Comparison of ENCODE assay signal across 18 cellular contexts in genomic region chr19:35208121-35208520, GRCh38. TPM values are rescaled to one million over a fixed set of nuclear protein-coding genes. Genes with fewer than 3 reads are reported as not detected.
DNase-seq lines count a peak whose midpoint lies in the region; ATAC-seq, FAIRE-seq and TF ChIP-seq lines count a peak whose summit lies in the region.
"Had no signal": no experiment of that assay in that cellular context is flagged by ENCODE, and none has a peak within 500 bp of the region (broad histone marks: within the 10 kb centered on the region; RNA-seq: fewer than 3 reads in every experiment).

No MANE protein-coding gene starts in this region.

- H3K36me3 ChIP-seq in GM12878 (ENCODE audit: control insufficient read depth in 2 of 2, insufficient read depth in 2 of 2, low read length in 1 of 2), result no peaks in the 10 kb centered on the region
- H3K36me3 ChIP-seq: Peyer's patch, vagina had no signal

- H3K4me2 ChIP-seq in GM12878 (ENCODE audit: control insufficient read depth, insufficient read depth), result no peak overlapping the region

- FAIRE-seq in GM12878 (lab: Jason Lieb, UNC), result no peak

- H3K27ac ChIP-seq in GM12878 (ENCODE audit: control insufficient read depth, insufficient read depth), result no peak overlapping the region
- H3K27ac ChIP-seq: psoas muscle had no signal

- H3K9ac ChIP-seq in GM12878 (ENCODE audit: control insufficient read depth, insufficient read depth, low read length), result no peak overlapping the region

- POLR2A ChIA-PET in T-cell (lab: Charles Lee) (no interaction called here), GM12878 (lab: Charles Lee) (no interaction called here)

- intact Hi-C loops in GM12878 (cut with micrococcal nuclease; ENCODE audit: unreplicated experiment), result loop anchor here (5.0 kb wide), 1 partner anchor 51 kb away; no protein-coding TSS in a partner anchor

- CTCF ChIA-PET in T-cell (lab: Charles Lee) (no interaction called here), GM12878 (lab: Yijun Ruan, JAX) (interaction anchor here (0.6 kb wide), 1 partner anchor 254 kb away, joined by 3 read pairs; no protein-coding TSS in a partner anchor)

- H4K20me1 ChIP-seq in GM12878 (ENCODE audit: control insufficient read depth, insufficient read depth), result no peaks in the 10 kb centered on the region

- RAD21 ChIA-PET in GM12878 (lab: Charles Lee; ENCODE audit: unreplicated experiment), result interaction anchor here (3.3 kb wide), 1 partner anchor 66 kb away, joined by 15 read pairs; the partner anchor contains the start of gene FXYD7

- SMC1A ChIA-PET in GM12878 (lab: Charles Lee; ENCODE audit: uncharacterized antibody, unreplicated experiment), result no interaction called here

- WGBS in GM12878 (ENCODE audit: insufficient coverage, insufficient replicate concordance, low lambda C conversion rate, missing lambda C conversion rate), result 81% methylated on average over 8 of the region's 8 CpGs

- H3K4me1 ChIP-seq in GM12878 (ENCODE audit: control insufficient read depth, insufficient read depth, low read length), result peaks cover 51% of the 10 kb centered on the region

- no peaks in the 10 kb centered on the region for H3K79me2 ChIP-seq in GM12878 (ENCODE audit: control insufficient read depth, insufficient read depth, low read length)

- H3K27me3 ChIP-seq in GM12878 (replicated peaks in 1 of 2; ENCODE audit: control insufficient read depth in 2 of 2, insufficient read depth in 2 of 2, low read length in 1 of 2), result no peaks in the 10 kb centered on the region
- H3K27me3 ChIP-seq: Peyer's patch, vagina had no signal

- in situ Hi-C loops in GM12878 (cut with MboI), result no loop called here

- H3K4me3 Mint-ChIP-seq in activated T-cell treated with anti-CD3 and anti-CD28 coated beads, Interleukin-2, amount 50 U/mL, for 72 hours, result peak overlapping the region in 1 of 2 donors; percentile 31
- peak overlapping the region in 2 of 3 donors; percentile 43 to 45 for H3K4me3 Mint-ChIP-seq in T-cell
- H3K4me3 Mint-ChIP-seq in stimulated activated naive B cell treated with anti-CD40 and anti-IgM and Interleukin-4, amounts not matched to agents 10 μg/mL and 1 μg/mL and 100 μg/mL, for 72 hours, result no peak overlapping the region

- TF ChIP-seq POLR2A in GM12878 (IDR thresholded peaks at IDR 0.05; ENCODE audit: low read depth, low read length), result no peak

- TF ChIP-seq EP300 in GM12878 (IDR thresholded peaks at IDR 0.05; ENCODE audit: borderline replicate concordance in 1 of 2, control insufficient read depth in 1 of 2, low read depth in 2 of 2, low read length in 2 of 2), result no peak

- ATAC-seq in activated T-cell treated with anti-CD3 and anti-CD28 coated beads, Interleukin-2, amount 50 U/mL, for 72 hours (replicated peaks in 1 of 2), result no peak
- no peak for ATAC-seq in T-cell (replicated peaks in 1 of 4)
- ATAC-seq in GM12878, result no peak
- ATAC-seq in stimulated activated naive B cell treated with anti-CD40 and anti-IgM and Interleukin-4, amounts not matched to agents 10 μg/mL and 1 μg/mL and 100 μg/mL, for 72 hours (replicated peaks), result no peak
- ATAC-seq: left ventricle myocardium superior, psoas muscle, SK-N-SH treated with all-trans-retinoic acid at 6 μM for 48 hours had no signal

- H3K9me3 ChIP-seq in GM12878 (replicated peaks; ENCODE audit: control insufficient read depth, insufficient read depth, low read length), result no peaks in the 10 kb centered on the region
- H3K9me3 ChIP-seq: Peyer's patch, psoas muscle, vagina had no signal

- no peaks in the 10 kb centered on the region for H3K27me3 Mint-ChIP-seq in activated T-cell treated with anti-CD3 and anti-CD28 coated beads, Interleukin-2, amount 50 U/mL, for 72 hours (ENCODE audit: low read depth)
- no peaks in the 10 kb centered on the region for H3K27me3 Mint-ChIP-seq in T-cell
- H3K27me3 Mint-ChIP-seq in stimulated activated naive B cell treated with anti-CD40 and anti-IgM and Interleukin-4, amounts not matched to agents 10 μg/mL and 1 μg/mL and 100 μg/mL, for 72 hours, result no peaks in the 10 kb centered on the region

- peak overlapping the region; percentile 22 for H3K27ac Mint-ChIP-seq in activated T-cell treated with anti-CD3 and anti-CD28 coated beads, Interleukin-2, amount 50 U/mL, for 72 hours
- peak overlapping the region; percentile 98 to 99 for H3K27ac Mint-ChIP-seq in T-cell
- H3K27ac Mint-ChIP-seq in stimulated activated naive B cell treated with anti-CD40 and anti-IgM and Interleukin-4, amounts not matched to agents 10 μg/mL and 1 μg/mL and 100 μg/mL, for 72 hours, result peak overlapping the region; percentile 51

- TF ChIP-seq RAD21 in GM12878 (IDR thresholded peaks at IDR 0.05; ENCODE audit: insufficient read depth, low read depth, low read length), result no peak

- no peak overlapping the region for H3K4me3 ChIP-seq in GM12878
- H3K4me3 ChIP-seq: Peyer's patch, psoas muscle, vagina had no signal

- H2AFZ ChIP-seq in GM12878 (ENCODE audit: control insufficient read depth, low read depth, low read length), result no peak overlapping the region

- no peaks in the 10 kb centered on the region for H3K9me3 Mint-ChIP-seq in activated T-cell treated with anti-CD3 and anti-CD28 coated beads, Interleukin-2, amount 50 U/mL, for 72 hours
- H3K9me3 Mint-ChIP-seq in T-cell, result peaks cover 0 to 4% (median 3%) of the 10 kb centered on the region in 3 donors
- H3K9me3 Mint-ChIP-seq in stimulated activated naive B cell treated with anti-CD40 and anti-IgM and Interleukin-4, amounts not matched to agents 10 μg/mL and 1 μg/mL and 100 μg/mL, for 72 hours, result peaks cover 0 to 1% of the 10 kb centered on the region in 2 donors

- no peak for TF ChIP-seq CTCF in GM12878 (IDR thresholded peaks at IDR 0.05 in 2 of 3, conservative IDR thresholded peaks at IDR 0.05 in 1 of 3; ENCODE audit: control insufficient read depth in 2 of 3, extremely low read depth in 1 of 3, insufficient read depth in 1 of 3, low read depth in 3 of 3, low read length in 3 of 3)

- BruUV-seq in GM12878 (replicated peaks; lab: Mats Ljungman, UMichigan), result no TSS peak

- peaks cover 0 to 5% of the 10 kb centered on the region in 2 donors for H3K36me3 Mint-ChIP-seq in activated T-cell treated with anti-CD3 and anti-CD28 coated beads, Interleukin-2, amount 50 U/mL, for 72 hours (ENCODE audit: insufficient read depth in 2 of 2)
- no peaks in the 10 kb centered on the region for H3K36me3 Mint-ChIP-seq in T-cell
- H3K36me3 Mint-ChIP-seq in stimulated activated naive B cell treated with anti-CD40 and anti-IgM and Interleukin-4, amounts not matched to agents 10 μg/mL and 1 μg/mL and 100 μg/mL, for 72 hours, result peaks cover 4 to 12% of the 10 kb centered on the region in 2 donors

- DNase-seq in activated T-cell treated with anti-CD3 and anti-CD28 coated beads, Interleukin-2, amount 50 U/mL, for 72 hours, result no peak
- DNase-seq in activated T-cell treated with anti-CD3 and anti-CD28 coated beads for 4 hours (no peak), T-cell (no peak), GM12878 (ENCODE audit: low read depth, low spot score) (no peak), superior temporal gyrus (ENCODE audit: extremely low spot score) (no peak), SW480 (ENCODE audit: low spot score) (no peak)
- DNase-seq in stimulated activated naive B cell treated with anti-CD40 and anti-IgM and Interleukin-4, amounts not matched to agents 10 μg/mL and 1 μg/mL and 100 μg/mL, for 72 hours, result no peak
- no peak for DNase-seq in stimulated activated CD4-positive, alpha-beta T cell treated with anti-CD3 and anti-CD28 coated beads, Interleukin-12 subunit alpha, Interleukin-12 subunit beta, amount 100 ng/mL, for 4 hours
- DNase-seq: cortex of kidney, Karpas-422, left ventricle myocardium superior, NCI-H1105, Peyer's patch, psoas muscle had no signal

- peaks cover 86% of the 10 kb centered on the region for H3K4me1 Mint-ChIP-seq in activated T-cell treated with anti-CD3 and anti-CD28 coated beads, Interleukin-2, amount 50 U/mL, for 72 hours (ENCODE audit: low read depth)
- H3K4me1 Mint-ChIP-seq in T-cell, result peaks cover 85 to 92% (median 86%) of the 10 kb centered on the region in 3 donors
- H3K4me1 Mint-ChIP-seq in stimulated activated naive B cell treated with anti-CD40 and anti-IgM and Interleukin-4, amounts not matched to agents 10 μg/mL and 1 μg/mL and 100 μg/mL, for 72 hours, result peaks cover 48 to 86% of the 10 kb centered on the region in 2 donors

RNA-seq across cellular contexts. Expression of gene FAM187B, which starts 20.4 kb away (rescaled TPM):
- not detected for total RNA-seq in activated T-cell treated with anti-CD3 and anti-CD28 coated beads, Interleukin-2, amount 50 U/mL, for 72 hours
- total RNA-seq in T-cell (not detected), GM12878 (2014; rRNA removed) (not detected in 2 replicates), GM12878 (2014; rRNA removed; fragmentation: Illumina TruSeq; extraction: Trizol) (not detected in 2 replicates), GM12878 (2021) (not detected in 2 replicates)
- not detected in 2 replicates for total RNA-seq in GM12878 (2013; cell fraction: nucleolus; rRNA removed)
- polyA plus RNA-seq in GM12878 (2011; ENCODE audit: low read depth), result not detected
- polyA plus RNA-seq in GM12878 (2011; rRNA removed) (0.05 TPM in 1 of 2 replicates, not detected in the other), GM12878 (2014; fragmentation: Illumina TruSeq; extraction: Trizol) (not detected in 2 replicates), GM12878 (2014; fragmentation: Nextera tagmentation; extraction: Ambion mirVana) (not detected), GM12878 (2014; rRNA removed) (not detected in 2 replicates), GM12878 (2016; fragmentation: Nextera tagmentation; extraction: Ambion mirVana) (not detected)
- not detected in 2 replicates for polyA plus RNA-seq in GM12878 (2011; cell fraction: cytosol; rRNA removed)
- polyA plus RNA-seq in GM12878 (2011; cell fraction: nucleus; rRNA removed), result not detected in 2 replicates
- polyA plus RNA-seq in GM12878 (2012), result not detected in 2 replicates
- not detected in 2 replicates for polyA minus RNA-seq in GM12878 (2011; rRNA and poly(A)+ RNA removed)
- polyA minus RNA-seq in GM12878 (2011; cell fraction: cytosol; rRNA and poly(A)+ RNA removed), result not detected in 2 replicates
- polyA minus RNA-seq in GM12878 (2011; cell fraction: nucleus; rRNA and poly(A)+ RNA removed), result not detected in 2 replicates
- total RNA-seq: A673, left ventricle myocardium superior, myocyte, Peyer's patch, psoas muscle, vagina had no signal

RNA-seq across cellular contexts. Expression of gene LSR, which starts 40.7 kb away (rescaled TPM):
- 10 to 100 TPM; 24.2 to 41.1 TPM for total RNA-seq in activated T-cell treated with anti-CD3 and anti-CD28 coated beads, Interleukin-2, amount 50 U/mL, for 72 hours
- 10 to 100 TPM; 36.8 to 64.9 (median 57.4) TPM for total RNA-seq in T-cell
- 33.1 and 34.6 TPM in 2 replicates for total RNA-seq in GM12878 (2013; cell fraction: nucleolus; rRNA removed)
- 36.9 and 48.1 TPM in 2 replicates for total RNA-seq in GM12878 (2014; rRNA removed)
- total RNA-seq in GM12878 (2014; rRNA removed; fragmentation: Illumina TruSeq; extraction: Trizol), result 7.5 and 14.4 TPM in 2 replicates
- 44.1 and 48.8 TPM in 2 replicates for total RNA-seq in GM12878 (2021)
- polyA plus RNA-seq in GM12878 (2011; ENCODE audit: low read depth), result 7.4 TPM
- polyA plus RNA-seq in GM12878 (2011; rRNA removed), result 6.1 and 24.3 TPM in 2 replicates
- 22.8 and 24.7 TPM in 2 replicates for polyA plus RNA-seq in GM12878 (2011; cell fraction: cytosol; rRNA removed)
- 64.4 and 68.8 TPM in 2 replicates for polyA plus RNA-seq in GM12878 (2011; cell fraction: nucleus; rRNA removed)
- polyA plus RNA-seq in GM12878 (2012), result 20.0 and 27.4 TPM in 2 replicates
- polyA plus RNA-seq in GM12878 (2014; fragmentation: Illumina TruSeq; extraction: Trizol), result 3.3 and 12.4 TPM in 2 replicates
- under 1 TPM; 0.26 to 0.84 TPM for polyA plus RNA-seq in GM12878 (2014; fragmentation: Nextera tagmentation; extraction: Ambion mirVana)
- polyA plus RNA-seq in GM12878 (2014; rRNA removed), result 28.3 and 37.6 TPM in 2 replicates
- polyA plus RNA-seq in GM12878 (2016; fragmentation: Nextera tagmentation; extraction: Ambion mirVana), result 10 to 100 TPM; 35.7 to 53.9 TPM
- polyA minus RNA-seq in GM12878 (2011; rRNA and poly(A)+ RNA removed), result 21.7 and 34.3 TPM in 2 replicates
- 35.6 and 45.4 TPM in 2 replicates for polyA minus RNA-seq in GM12878 (2011; cell fraction: cytosol; rRNA and poly(A)+ RNA removed)
- 41.6 and 85.2 TPM in 2 replicates for polyA minus RNA-seq in GM12878 (2011; cell fraction: nucleus; rRNA and poly(A)+ RNA removed)

RNA-seq across cellular contexts. Expression of gene FXYD5, which starts 53.6 kb away (rescaled TPM):
- total RNA-seq in activated T-cell treated with anti-CD3 and anti-CD28 coated beads, Interleukin-2, amount 50 U/mL, for 72 hours, result 100 to 1,000 TPM; 331 to 342 TPM
- total RNA-seq in T-cell, result 100 to 1,000 TPM; 440 to 616 (median 504) TPM
- 52.2 and 59.7 TPM in 2 replicates for total RNA-seq in GM12878 (2013; cell fraction: nucleolus; rRNA removed)
- total RNA-seq in GM12878 (2014; rRNA removed), result 87.9 and 98.5 TPM in 2 replicates
- total RNA-seq in GM12878 (2014; rRNA removed; fragmentation: Illumina TruSeq; extraction: Trizol), result 81.3 and 93.1 TPM in 2 replicates
- 94.7 and 106 TPM in 2 replicates for total RNA-seq in GM12878 (2021)
- polyA plus RNA-seq in GM12878 (2011; ENCODE audit: low read depth), result 80.1 TPM
- 46.4 and 82.4 TPM in 2 replicates for polyA plus RNA-seq in GM12878 (2011; rRNA removed)
- polyA plus RNA-seq in GM12878 (2011; cell fraction: cytosol; rRNA removed), result 211 and 223 TPM in 2 replicates
- 94.1 and 97.6 TPM in 2 replicates for polyA plus RNA-seq in GM12878 (2011; cell fraction: nucleus; rRNA removed)
- 141 and 168 TPM in 2 replicates for polyA plus RNA-seq in GM12878 (2012)
- polyA plus RNA-seq in GM12878 (2014; fragmentation: Illumina TruSeq; extraction: Trizol), result 117 and 159 TPM in 2 replicates
- polyA plus RNA-seq in GM12878 (2014; fragmentation: Nextera tagmentation; extraction: Ambion mirVana), result 10 to 100 TPM; 30.0 to 50.9 TPM
- polyA plus RNA-seq in GM12878 (2014; rRNA removed), result 63.2 and 73.1 TPM in 2 replicates
- polyA plus RNA-seq in GM12878 (2016; fragmentation: Nextera tagmentation; extraction: Ambion mirVana), result 100 to 1,000 TPM; 105 to 118 TPM
- 128 and 219 TPM in 2 replicates for polyA minus RNA-seq in GM12878 (2011; rRNA and poly(A)+ RNA removed)
- 99.8 and 105 TPM in 2 replicates for polyA minus RNA-seq in GM12878 (2011; cell fraction: cytosol; rRNA and poly(A)+ RNA removed)
- polyA minus RNA-seq in GM12878 (2011; cell fraction: nucleus; rRNA and poly(A)+ RNA removed), result 31.8 and 51.6 TPM in 2 replicates

Comparison
In these comparisons a context has a peak if more than half of its experiments do, and no peak if none do; other contexts are left out.
1. H3K27ac Mint-ChIP-seq: peak in every context shown above with its lines; median percentile 98 in T-cell; 51 in stimulated activated naive B cell treated with anti-CD40 and anti-IgM and Interleukin-4, amounts not matched to agents 10 μg/mL and 1 μg/mL and 100 μg/mL, for 72 hours; 22 in activated T-cell treated with anti-CD3 and anti-CD28 coated beads, Interleukin-2, amount 50 U/mL, for 72 hours.
2. H3K4me3 Mint-ChIP-seq: peak in T-cell (2 of 3); none in stimulated activated naive B cell treated with anti-CD40 and anti-IgM and Interleukin-4, amounts not matched to agents 10 μg/mL and 1 μg/mL and 100 μg/mL, for 72 hours (0 of 2).